In genomic region chr13:29934531-29935308, GRCh38 we compare ENCODE assay signal across 13 cellular contexts.
DNase-seq lines count a peak whose midpoint lies in the region; ATAC-seq lines count a peak whose summit lies in the region.
"Had no signal": no experiment of that assay in that cellular context is flagged by ENCODE, and none has a peak within 500 bp of the region (broad histone marks: within the 10 kb centered on the region; RNA-seq: fewer than 3 reads in every experiment).

No MANE protein-coding gene starts in this region.

- no peaks in the 10 kb centered on the region for H3K9me2 ChIP-seq in GM23248 (ENCODE audit: insufficient read depth)

- H3K4me3 ChIP-seq in GM23248, result no peak overlapping the region
- H3K4me3 ChIP-seq: esophagus muscularis mucosa, neural progenitor cell had no signal

- intact Hi-C loops in activated CD4-positive, alpha-beta T cell treated with anti-CD3 and anti-CD28 coated beads, Interleukin-2, amount 10 ng/mL, durations not matched to agents 24 days and 14 days (cut with micrococcal nuclease), result loop anchor here (1.0 to 10.0 kb wide), 10 partner anchors 32 to 683 kb away; partner anchors contain the start of genes HMGB1, SLC7A1 and USPL1

- H3K4me3 Mint-ChIP-seq in activated CD4-positive, alpha-beta T cell treated with anti-CD3 and anti-CD28 coated beads, Interleukin-2, amount 10 ng/mL, durations not matched to agents 24 days and 14 days, result peak overlapping the region; percentile 87
- H3K4me3 Mint-ChIP-seq in activated T-helper 17 cell treated with anti-CD3 and anti-CD28 coated beads, Interleukin-2, amount 50 U/mL, for 72 hours, result peak overlapping the region; percentile 89
- peak overlapping the region; percentile 80 for H3K4me3 Mint-ChIP-seq in natural killer cell treated with Interleukin-12 subunit alpha and Interleukin-12 subunit beta and Interleukin-15 and Interleukin-18, amount 100 ng/mL, for 72 hours
- H3K4me3 Mint-ChIP-seq: H9, neural progenitor cell had no signal

- no peaks in the 10 kb centered on the region for H4K20me1 ChIP-seq in GM23248 (ENCODE audit: insufficient read depth)

- peak; percentile 49 for ATAC-seq in activated T-helper 17 cell treated with anti-CD3 and anti-CD28 coated beads, Interleukin-2, amount 50 U/mL, for 72 hours (replicated peaks)
- ATAC-seq in natural killer cell treated with Interleukin-12 subunit alpha and Interleukin-12 subunit beta and Interleukin-15 and Interleukin-18, amount 100 ng/mL, for 72 hours, result no peak
- ATAC-seq in HG02642 (IDR thresholded peaks at IDR 0.05; ENCODE audit: poor library complexity, unreplicated experiment), result no peak

- no peak overlapping the region for H3K4me2 ChIP-seq in GM23248 (ENCODE audit: unreplicated experiment)
- H3K4me2 ChIP-seq: KMS-11, neural progenitor cell had no signal

- H3K4me1 Mint-ChIP-seq in activated CD4-positive, alpha-beta T cell treated with anti-CD3 and anti-CD28 coated beads, Interleukin-2, amount 10 ng/mL, durations not matched to agents 24 days and 14 days, result peaks cover 47% of the 10 kb centered on the region
- H3K4me1 Mint-ChIP-seq in activated T-helper 17 cell treated with anti-CD3 and anti-CD28 coated beads, Interleukin-2, amount 50 U/mL, for 72 hours, result peaks cover 38% of the 10 kb centered on the region
- H3K4me1 Mint-ChIP-seq in natural killer cell treated with Interleukin-12 subunit alpha and Interleukin-12 subunit beta and Interleukin-15 and Interleukin-18, amount 100 ng/mL, for 72 hours (ENCODE audit: low read depth in 2 of 2), result peaks cover 22 to 23% of the 10 kb centered on the region in 2 donors

- no peaks in the 10 kb centered on the region for H3K9me3 ChIP-seq in GM23248 (ENCODE audit: low read depth)

- H3K36me3 ChIP-seq in GM23248 (ENCODE audit: low read depth), result no peaks in the 10 kb centered on the region
- H3K36me3 ChIP-seq: esophagus muscularis mucosa, neural progenitor cell had no signal

- no peaks in the 10 kb centered on the region for H3K27me3 ChIP-seq in GM23248 (replicated peaks; ENCODE audit: insufficient read depth)
- H3K27me3 ChIP-seq: esophagus muscularis mucosa, neural progenitor cell had no signal

- no peak overlapping the region for H3K9ac ChIP-seq in GM23248
- H3K9ac ChIP-seq: KMS-11, neural progenitor cell had no signal

- no peaks in the 10 kb centered on the region for H3K9me3 Mint-ChIP-seq in activated CD4-positive, alpha-beta T cell treated with anti-CD3 and anti-CD28 coated beads, Interleukin-2, amount 10 ng/mL, durations not matched to agents 24 days and 14 days
- no peaks in the 10 kb centered on the region for H3K9me3 Mint-ChIP-seq in activated T-helper 17 cell treated with anti-CD3 and anti-CD28 coated beads, Interleukin-2, amount 50 U/mL, for 72 hours
- no peaks in the 10 kb centered on the region for H3K9me3 Mint-ChIP-seq in natural killer cell treated with Interleukin-12 subunit alpha and Interleukin-12 subunit beta and Interleukin-15 and Interleukin-18, amount 100 ng/mL, for 72 hours
- H3K9me3 Mint-ChIP-seq: H9 had no signal

- 75 to 79% methylated on average over 7 of the region's 7 CpGs for WGBS in GM23248 (ENCODE audit: low coverage in 1 of 2, low lambda C conversion rate in 2 of 2, missing lambda C conversion rate in 2 of 2), 2 experiments

- peak; percentile 75 for DNase-seq in activated CD4-positive, alpha-beta T cell treated with anti-CD3 and anti-CD28 coated beads, Interleukin-2, amount 10 ng/mL, durations not matched to agents 24 days and 14 days
- DNase-seq in activated CD4-positive, alpha-beta T cell treated with anti-CD3 and anti-CD28 coated beads, Interleukin-2, amount 50 U/mL, for 1 hour, result no peak
- peak; percentile 10 for DNase-seq in GM23248
- DNase-seq in natural killer cell treated with Interleukin-12 subunit alpha and Interleukin-12 subunit beta and Interleukin-15 and Interleukin-18, amount 100 ng/mL, for 72 hours (ENCODE audit: low spot score), result no peak
- DNase-seq in AG20443 (ENCODE audit: low spot score), result no peak
- no peak for DNase-seq in SKM-1 (lab: John Stamatoyannopoulos, UW; ENCODE audit: unreplicated experiment)
- DNase-seq: H9, NCI-H226 had no signal

- H3K36me3 Mint-ChIP-seq in activated CD4-positive, alpha-beta T cell treated with anti-CD3 and anti-CD28 coated beads, Interleukin-2, amount 10 ng/mL, durations not matched to agents 24 days and 14 days (ENCODE audit: low read depth), result no peaks in the 10 kb centered on the region
- H3K36me3 Mint-ChIP-seq in activated T-helper 17 cell treated with anti-CD3 and anti-CD28 coated beads, Interleukin-2, amount 50 U/mL, for 72 hours (ENCODE audit: low read depth), result no peaks in the 10 kb centered on the region
- H3K36me3 Mint-ChIP-seq in natural killer cell treated with Interleukin-12 subunit alpha and Interleukin-12 subunit beta and Interleukin-15 and Interleukin-18, amount 100 ng/mL, for 72 hours, result no peaks in the 10 kb centered on the region

- H3K27me3 Mint-ChIP-seq in activated CD4-positive, alpha-beta T cell treated with anti-CD3 and anti-CD28 coated beads, Interleukin-2, amount 10 ng/mL, durations not matched to agents 24 days and 14 days, result peaks cover 3% of the 10 kb centered on the region
- no peaks in the 10 kb centered on the region for H3K27me3 Mint-ChIP-seq in activated T-helper 17 cell treated with anti-CD3 and anti-CD28 coated beads, Interleukin-2, amount 50 U/mL, for 72 hours
- peaks cover 0 to 20% of the 10 kb centered on the region in 2 donors for H3K27me3 Mint-ChIP-seq in natural killer cell treated with Interleukin-12 subunit alpha and Interleukin-12 subunit beta and Interleukin-15 and Interleukin-18, amount 100 ng/mL, for 72 hours

- in situ Hi-C loops in GM23248 (cut with MboI), result loop anchor here (25.0 kb wide), 1 partner anchor 178 kb away; no protein-coding TSS in a partner anchor

- H3K79me2 ChIP-seq in GM23248 (ENCODE audit: insufficient read depth), result no peaks in the 10 kb centered on the region

- H3K27ac Mint-ChIP-seq in activated CD4-positive, alpha-beta T cell treated with anti-CD3 and anti-CD28 coated beads, Interleukin-2, amount 10 ng/mL, durations not matched to agents 24 days and 14 days, result peak overlapping the region; percentile 94
- H3K27ac Mint-ChIP-seq in activated T-helper 17 cell treated with anti-CD3 and anti-CD28 coated beads, Interleukin-2, amount 50 U/mL, for 72 hours, result peak overlapping the region; percentile 89
- no peak overlapping the region for H3K27ac Mint-ChIP-seq in natural killer cell treated with Interleukin-12 subunit alpha and Interleukin-12 subunit beta and Interleukin-15 and Interleukin-18, amount 100 ng/mL, for 72 hours
- H3K27ac Mint-ChIP-seq: H9, neural progenitor cell had no signal

- H2AFZ ChIP-seq in GM23248, result no peak overlapping the region

- H3K4me1 ChIP-seq in GM23248 (ENCODE audit: insufficient read depth), result no peaks in the 10 kb centered on the region
- H3K4me1 ChIP-seq: esophagus muscularis mucosa had no signal

- H3F3A ChIP-seq in GM23248 (ENCODE audit: insufficient read depth), result no peaks in the 10 kb centered on the region

- H3K27ac ChIP-seq in GM23248, result no peak overlapping the region
- H3K27ac ChIP-seq: esophagus muscularis mucosa, KMS-11, neural progenitor cell had no signal

Comparison
In these comparisons a context has a peak if more than half of its experiments do, and no peak if none do; other contexts are left out.
1. DNase-seq: peak in activated CD4-positive, alpha-beta T cell treated with anti-CD3 and anti-CD28 coated beads, Interleukin-2, amount 10 ng/mL, durations not matched to agents 24 days and 14 days (single experiment) and GM23248 (single experiment); none in activated CD4-positive, alpha-beta T cell treated with anti-CD3 and anti-CD28 coated beads, Interleukin-2, amount 50 U/mL, for 1 hour (single experiment), natural killer cell treated with Interleukin-12 subunit alpha and Interleukin-12 subunit beta and Interleukin-15 and Interleukin-18, amount 100 ng/mL, for 72 hours (single experiment), AG20443 (single experiment) and SKM-1 (single experiment).
2. H3K27ac Mint-ChIP-seq: peak in activated CD4-positive, alpha-beta T cell treated with anti-CD3 and anti-CD28 coated beads, Interleukin-2, amount 10 ng/mL, durations not matched to agents 24 days and 14 days (single experiment) and activated T-helper 17 cell treated with anti-CD3 and anti-CD28 coated beads, Interleukin-2, amount 50 U/mL, for 72 hours (single experiment); none in natural killer cell treated with Interleukin-12 subunit alpha and Interleukin-12 subunit beta and Interleukin-15 and Interleukin-18, amount 100 ng/mL, for 72 hours (0 of 2).
3. Peak in every context shown above with its lines, with median percentiles within 50 percentile points of each other: H3K4me3 Mint-ChIP-seq.